In the genomic region with DNA sequence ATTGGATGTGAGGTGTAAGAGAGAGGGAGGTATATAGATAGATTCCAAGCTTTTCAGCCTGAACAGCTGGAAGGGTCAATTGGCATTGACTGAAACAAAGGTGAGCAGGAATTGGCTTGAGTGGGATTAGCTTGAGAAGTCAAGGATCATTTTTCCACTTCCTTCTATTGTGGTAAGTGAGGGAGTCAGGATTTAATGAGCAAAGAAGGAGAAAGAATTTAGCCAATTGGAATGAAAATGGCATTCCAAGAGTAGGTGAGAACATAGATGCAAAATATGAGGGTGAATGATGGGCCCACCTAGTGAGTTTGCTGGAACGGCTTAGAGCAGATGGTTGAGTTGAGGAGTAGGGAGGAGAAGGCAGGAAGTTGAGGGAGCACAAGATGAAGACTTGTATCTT, we compare ENCODE assay signal across 25 cellular contexts.
"Had no signal": no experiment of that assay in that cellular context is flagged by ENCODE, and none has a peak within 500 bp of the region (broad histone marks: within the 10 kb centered on the region; RNA-seq: fewer than 3 reads in every experiment).

No MANE protein-coding gene starts in this region.

- H3K4me3 Mint-ChIP-seq: effector memory CD8-positive, alpha-beta T cell; naive thymus-derived CD4-positive, alpha-beta T cell; nephron; stimulated activated memory B cell treated with anti-CD40 and anti-IgM and Interleukin-4, amounts not matched to agents 10 μg/mL and 1 μg/mL and 100 μg/mL, for 72 hours; type B pancreatic cell had no signal

- H3K4me1 ChIP-seq: gastrocnemius medialis, sigmoid colon, testis, tibial artery had no signal

- H3K27ac ChIP-seq: gastrocnemius medialis, left lung, ovary, sigmoid colon, testis, tibial artery had no signal

- H3K9me3 Mint-ChIP-seq: effector memory CD8-positive, alpha-beta T cell; nephron; stimulated activated memory B cell treated with anti-CD40 and anti-IgM and Interleukin-4, amounts not matched to agents 10 μg/mL and 1 μg/mL and 100 μg/mL, for 72 hours; type B pancreatic cell had no signal

- H3K4me3 ChIP-seq: gastrocnemius medialis, left lung, ovary, sigmoid colon, testis, tibial artery had no signal

- H3K27me3 Mint-ChIP-seq: stimulated activated memory B cell treated with anti-CD40 and anti-IgM and Interleukin-4, amounts not matched to agents 10 μg/mL and 1 μg/mL and 100 μg/mL, for 72 hours had no signal

- H3K27ac Mint-ChIP-seq: effector memory CD8-positive, alpha-beta T cell; nephron; stimulated activated memory B cell treated with anti-CD40 and anti-IgM and Interleukin-4, amounts not matched to agents 10 μg/mL and 1 μg/mL and 100 μg/mL, for 72 hours; type B pancreatic cell had no signal

- DNase-seq: cerebellar nuclear complex; cortex of kidney; effector memory CD8-positive, alpha-beta T cell; foreskin fibroblast; gastrocnemius medialis; head of caudate nucleus; left cardiac atrium; left lung; mesenchymal stem cell; midbrain; naive thymus-derived CD4-positive, alpha-beta T cell; nucleus accumbens; ovary; posterior cingulate gyrus; sigmoid colon; stimulated activated CD4-positive, alpha-beta T cell treated with anti-CD3 and anti-CD28 coated beads, Interleukin-4, amount 100 ng/mL, for 4 hours; stimulated activated naive CD8-positive, alpha-beta T cell treated with anti-CD3 and anti-CD28 coated beads, Interleukin-15, Interleukin-2, amounts not matched to agents 100 U/mL and 50 U/mL, for 24 hours; substantia nigra; testis; tibial artery had no signal

- FAIRE-seq: endometrium, islet of Langerhans had no signal

- H3K4me1 Mint-ChIP-seq: nephron; stimulated activated memory B cell treated with anti-CD40 and anti-IgM and Interleukin-4, amounts not matched to agents 10 μg/mL and 1 μg/mL and 100 μg/mL, for 72 hours had no signal

- H3K9me3 ChIP-seq: gastrocnemius medialis, left lung, ovary, sigmoid colon, testis, tibial artery had no signal

- H3K27me3 ChIP-seq: gastrocnemius medialis, left lung, ovary, sigmoid colon, testis, tibial artery had no signal

- H3K36me3 Mint-ChIP-seq: stimulated activated memory B cell treated with anti-CD40 and anti-IgM and Interleukin-4, amounts not matched to agents 10 μg/mL and 1 μg/mL and 100 μg/mL, for 72 hours had no signal

- ATAC-seq: effector memory CD8-positive, alpha-beta T cell; gastrocnemius medialis; left cardiac atrium; left lung; naive thymus-derived CD4-positive, alpha-beta T cell; stimulated activated memory B cell treated with anti-CD40 and anti-IgM and Interleukin-4, amounts not matched to agents 10 μg/mL and 1 μg/mL and 100 μg/mL, for 72 hours; stimulated activated naive CD8-positive, alpha-beta T cell treated with anti-CD3 and anti-CD28 coated beads, Interleukin-15, Interleukin-2, amounts not matched to agents 100 U/mL and 50 U/mL, for 24 hours had no signal

- H3K36me3 ChIP-seq: gastrocnemius medialis, left lung, ovary, sigmoid colon, tibial artery had no signal
